ENCODE assay signal across 10 cellular contexts in the genomic region with DNA sequence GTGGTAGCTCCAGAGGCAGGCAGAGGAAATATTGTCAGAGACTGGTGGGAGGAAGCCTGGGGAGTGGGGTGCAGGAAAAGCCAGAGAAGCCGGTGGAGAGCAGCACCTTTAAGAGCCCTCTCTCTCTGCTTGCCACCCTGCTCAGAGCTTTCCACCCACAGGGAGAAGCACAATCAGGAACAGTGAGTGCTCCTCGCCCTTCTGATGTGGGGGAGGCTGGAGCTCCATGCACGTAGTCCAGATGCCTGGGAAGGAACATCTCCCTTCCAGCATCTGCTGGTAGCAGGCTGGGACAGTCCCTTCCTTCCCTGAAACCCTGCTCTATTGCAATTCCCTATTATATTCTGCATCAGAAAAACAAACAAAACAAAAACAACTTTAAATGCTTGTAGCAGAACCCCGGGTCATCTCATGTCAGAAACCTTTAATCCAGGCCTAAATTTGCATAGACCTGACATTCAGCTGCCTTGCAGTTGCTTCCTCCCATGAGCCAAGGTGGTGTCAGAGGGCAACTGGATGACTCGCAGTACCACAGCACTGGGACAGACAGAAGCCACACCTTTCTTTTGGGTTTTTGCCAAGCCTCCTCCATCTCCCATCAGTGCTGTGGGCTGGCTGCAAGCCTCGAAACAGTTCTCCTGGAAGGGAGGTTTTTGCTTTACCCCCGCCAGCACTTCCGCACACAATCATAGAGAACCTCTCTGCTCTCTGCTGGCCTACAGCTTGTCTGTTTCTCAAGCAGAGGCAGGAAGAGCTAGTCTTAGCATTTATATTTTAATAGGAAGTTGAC. TPM values are rescaled to one million over a fixed set of nuclear protein-coding genes. Genes with fewer than 3 reads are reported as not detected.
DNase-seq lines count a peak whose midpoint lies in the region; ATAC-seq and TF ChIP-seq lines count a peak whose summit lies in the region.
"Had no signal": no experiment of that assay in that cellular context is flagged by ENCODE, and none has a peak within 500 bp of the region (broad histone marks: within the 10 kb centered on the region; RNA-seq: fewer than 3 reads in every experiment).

No MANE protein-coding gene starts in this region.

- intact Hi-C loops in left cardiac atrium (cut with DNase I), result loop anchor here in 1 of 2 donors (2.0 kb wide), 1 partner anchor 59 kb away; no protein-coding TSS in a partner anchor
- intact Hi-C loops in Right ventricle myocardium inferior (cut with DNase I), result no loop called here

- H3K4me3 Mint-ChIP-seq in effector memory CD8-positive, alpha-beta T cell, result no peak overlapping the region
- H3K4me3 Mint-ChIP-seq: memory B cell had no signal

- peaks cover 66% of the 10 kb centered on the region for H3K36me3 Mint-ChIP-seq in effector memory CD8-positive, alpha-beta T cell (ENCODE audit: insufficient read depth)

- POLR2A ChIA-PET in RWPE1 (lab: Yijun Ruan, JAX; ENCODE audit: low non-redundant PET), result interaction anchor here (0.7 kb wide), 1 partner anchor 13 kb away, joined by 3 read pairs; the partner anchor contains the start of gene AVPI1

- ATAC-seq in left cardiac atrium (peak; percentile 36 to 68), Right ventricle myocardium inferior (no peak)
- ATAC-seq in effector memory CD8-positive, alpha-beta T cell (replicated peaks), result no peak

- TF ChIP-seq CTCF in RWPE1 (conservative IDR thresholded peaks at IDR 0.05; ENCODE audit: low read depth), result no peak

- H3K4me1 Mint-ChIP-seq in effector memory CD8-positive, alpha-beta T cell (ENCODE audit: low read depth in 2 of 2), result no peaks in the 10 kb centered on the region

- H3K27ac Mint-ChIP-seq in effector memory CD8-positive, alpha-beta T cell, result peak overlapping the region in 1 of 2 donors; percentile 44

- H3K9me3 Mint-ChIP-seq in effector memory CD8-positive, alpha-beta T cell, result no peaks in the 10 kb centered on the region
- H3K9me3 Mint-ChIP-seq: memory B cell had no signal

- no peak for DNase-seq in left cardiac atrium
- DNase-seq in Right ventricle myocardium inferior (ENCODE audit: missing footprints), result no peak
- DNase-seq in RWPE1 (ENCODE audit: low spot score), result no peak
- peak; percentile 28 for DNase-seq in fibroblast of gingiva (ENCODE audit: low read depth)
- no peak for DNase-seq in activated CD4-positive, CD25-positive, alpha-beta regulatory T cell (lab: John Stamatoyannopoulos, UW)
- no peak for DNase-seq in effector memory CD8-positive, alpha-beta T cell
- no peak for DNase-seq in NCI-H526 (lab: John Stamatoyannopoulos, UW)
- DNase-seq: Caco-2 had no signal

- CTCF ChIA-PET in RWPE1 (lab: Yijun Ruan, JAX), result no interaction called here

- no peaks in the 10 kb centered on the region for H3K27me3 Mint-ChIP-seq in effector memory CD8-positive, alpha-beta T cell
- H3K27me3 Mint-ChIP-seq: memory B cell had no signal

- H3K27ac ChIP-seq in RWPE1 (peak overlapping the region; percentile 65), temporal lobe (ENCODE audit: low read depth, low read length) (peak overlapping the region; percentile 71)

RNA-seq across cellular contexts. Expression of gene AVPI1, which starts 13.1 kb away (rescaled TPM):
- 10 to 100 TPM; 13.2 to 16.3 TPM for total RNA-seq in left cardiac atrium
- 8.7 TPM for total RNA-seq in Right ventricle myocardium inferior
- total RNA-seq in temporal lobe, result 2.2 TPM

RNA-seq across cellular contexts. Expression of gene PI4K2A, which starts 33.5 kb away (rescaled TPM):
- 10 to 100 TPM; 11.2 to 12.1 TPM for total RNA-seq in left cardiac atrium
- total RNA-seq in Right ventricle myocardium inferior, result 11.0 TPM
- 7.9 TPM for total RNA-seq in temporal lobe

RNA-seq across cellular contexts. Expression of gene MARVELD1, which starts 39.6 kb away (rescaled TPM):
- 10 to 100 TPM; 16.3 to 17.4 TPM for total RNA-seq in left cardiac atrium
- 8.9 TPM for total RNA-seq in Right ventricle myocardium inferior
- total RNA-seq in temporal lobe, result 3.0 TPM

RNA-seq across cellular contexts. Expression of gene MORN4, which starts 40.6 kb away (rescaled TPM):
- 1 to 10 TPM; 7.0 to 8.3 TPM for total RNA-seq in left cardiac atrium
- 8.0 TPM for total RNA-seq in Right ventricle myocardium inferior
- total RNA-seq in temporal lobe, result 28.3 TPM

Comparison
In these comparisons a context has a peak if more than half of its experiments do, and no peak if none do; other contexts are left out.
1. ATAC-seq: peak in left cardiac atrium (2 of 2); none in Right ventricle myocardium inferior (single experiment) and effector memory CD8-positive, alpha-beta T cell (single experiment).